In the genomic region with DNA sequence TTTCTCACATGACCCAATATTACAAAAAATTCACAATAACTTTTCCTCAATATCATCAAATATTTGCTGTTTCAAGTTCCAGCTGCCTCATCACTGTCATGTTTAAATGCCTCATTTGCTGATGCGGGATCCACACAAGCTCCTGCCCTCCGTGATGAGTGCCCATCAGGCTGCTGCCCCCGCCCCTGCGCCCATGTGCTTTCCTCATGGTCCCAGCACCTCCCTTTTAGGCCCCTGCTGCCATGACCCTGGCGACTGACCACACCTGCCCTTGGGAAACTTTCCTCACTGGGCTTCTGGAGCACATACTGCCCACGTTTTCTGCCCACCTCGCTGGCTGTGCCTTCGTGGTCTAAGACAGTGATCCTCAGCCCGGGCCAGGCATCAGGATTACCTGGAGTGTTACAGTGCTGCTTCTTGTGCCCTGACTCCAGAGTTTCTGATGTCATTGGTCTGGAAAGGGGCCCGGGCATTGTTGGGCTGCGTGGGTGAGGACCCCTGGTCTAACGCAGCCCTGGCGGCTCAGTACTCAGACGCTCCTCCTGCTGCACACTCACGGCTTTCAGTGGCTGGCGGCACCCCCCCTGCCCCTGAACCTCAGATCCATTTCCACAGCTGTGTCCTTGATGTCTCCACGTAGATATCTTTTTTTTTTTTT, we compare ENCODE assay signal across 16 cellular contexts. TPM values are rescaled to one million over a fixed set of nuclear protein-coding genes. Genes with fewer than 3 reads are reported as not detected.
DNase-seq lines count a peak whose midpoint lies in the region; ATAC-seq and TF ChIP-seq lines count a peak whose summit lies in the region.
"Had no signal": no experiment of that assay in that cellular context is flagged by ENCODE, and none has a peak within 500 bp of the region (broad histone marks: within the 10 kb centered on the region; RNA-seq: fewer than 3 reads in every experiment).

No MANE protein-coding gene starts in this region.

- no peak overlapping the region for H2BK5ac ChIP-seq in neuronal stem cell (ENCODE audit: low read length)

- no peak for DNase-seq in endothelial cell (ENCODE audit: low spot score)
- no peak for DNase-seq in neuronal stem cell (ENCODE audit: low spot score)
- DNase-seq in thyroid gland = no peak
- DNase-seq in naive thymus-derived CD4-positive, alpha-beta T cell = no peak
- no peak for DNase-seq in NCI-H128 (lab: John Stamatoyannopoulos, UW; ENCODE audit: unreplicated experiment)
- DNase-seq in Kasumi-1 (lab: John Stamatoyannopoulos, UW) = no peak
- DNase-seq: CD8-positive, alpha-beta T cell; hippocampal formation; NCI-H1694 treated with DMSO at 0.1 percent for 48 hours; NCI-H82; stimulated activated CD4-positive, alpha-beta T cell treated with anti-CD3 and anti-CD28 coated beads, Interleukin-12 subunit alpha, Interleukin-12 subunit beta, amount 100 ng/mL, for 4 hours had no signal

- POLR2A ChIA-PET in naive thymus-derived CD4-positive, alpha-beta T cell (lab: Charles Lee) = no interaction called here

- no peak overlapping the region for H3K9ac ChIP-seq in neuronal stem cell (ENCODE audit: low read depth, low read length, poor library complexity)

- H3K4ac ChIP-seq in neuronal stem cell (ENCODE audit: low read length) = no peak overlapping the region

- H3K4me2 ChIP-seq in neuronal stem cell (ENCODE audit: insufficient read depth, low read length, poor library complexity, severe bottlenecking) = no peak overlapping the region

- H3K27ac Mint-ChIP-seq in endothelial cell (ENCODE audit: unreplicated experiment) = peak overlapping the region; percentile 43
- peak overlapping the region in 2 of 9 donors; percentile 21 to 38 for H3K27ac Mint-ChIP-seq in naive thymus-derived CD4-positive, alpha-beta T cell
- H3K27ac Mint-ChIP-seq: activated naive CD4-positive, alpha-beta T cell treated with anti-CD3 and anti-CD28 coated beads, Interleukin-2, amount 50 U/mL, for 24 hours; CD8-positive, alpha-beta T cell had no signal

- H3K27me3 ChIP-seq in neuronal stem cell (ENCODE audit: control insufficient read depth in 3 of 3, insufficient read depth in 3 of 3, low read depth in 1 of 3, low read length in 3 of 3) (no peaks in the 10 kb centered on the region), thyroid gland (no peaks in the 10 kb centered on the region)
- H3K27me3 ChIP-seq in naive thymus-derived CD4-positive, alpha-beta T cell (ENCODE audit: control insufficient read depth in 2 of 2, insufficient read depth in 2 of 2, low read length in 2 of 2) = no peaks in the 10 kb centered on the region
- H3K27me3 ChIP-seq: SJSA1 had no signal

- no peak for ATAC-seq in naive thymus-derived CD4-positive, alpha-beta T cell
- ATAC-seq: CD8-positive, alpha-beta T cell had no signal

- H3K4me1 ChIP-seq in neuronal stem cell (ENCODE audit: control insufficient read depth in 2 of 2, insufficient read depth in 1 of 2, low read depth in 1 of 2, low read length in 2 of 2) (peaks cover 0 to 5% of the 10 kb centered on the region in 2 donors), thyroid gland (peaks cover 12 to 45% of the 10 kb centered on the region in 2 donors)
- H3K4me1 ChIP-seq in naive thymus-derived CD4-positive, alpha-beta T cell (ENCODE audit: control insufficient read depth in 2 of 2, insufficient read depth in 2 of 2, low read length in 2 of 2) = no peaks in the 10 kb centered on the region

- peaks cover 27% of the 10 kb centered on the region for H3K4me1 Mint-ChIP-seq in endothelial cell (ENCODE audit: unreplicated experiment)
- peaks cover 12 to 49% (median 35%) of the 10 kb centered on the region in 7 donors for H3K4me1 Mint-ChIP-seq in naive thymus-derived CD4-positive, alpha-beta T cell

- no peak for TF ChIP-seq POLR2A in thyroid gland (IDR thresholded peaks at IDR 0.05)

- no peak overlapping the region for H3K18ac ChIP-seq in neuronal stem cell (ENCODE audit: low read length)

- H3K36me3 ChIP-seq in neuronal stem cell (replicated peaks in 1 of 2; ENCODE audit: control insufficient read depth in 2 of 2, insufficient read depth in 2 of 2, low read length in 2 of 2) (peaks cover 0 to 9% of the 10 kb centered on the region in 2 donors), thyroid gland (no peaks in the 10 kb centered on the region)
- H3K36me3 ChIP-seq in naive thymus-derived CD4-positive, alpha-beta T cell (ENCODE audit: control insufficient read depth in 2 of 3, insufficient read depth in 3 of 3, low read length in 3 of 3) = peaks cover 0 to 9% (median 0%) of the 10 kb centered on the region in 3 experiments

- no peak overlapping the region for H2BK120ac ChIP-seq in neuronal stem cell (ENCODE audit: low read depth, low read length)

- H3K14ac ChIP-seq in neuronal stem cell (ENCODE audit: low read length) = peak overlapping the region; percentile 31

- peaks cover 7% of the 10 kb centered on the region for H3K36me3 Mint-ChIP-seq in endothelial cell (ENCODE audit: low read depth, unreplicated experiment)
- H3K36me3 Mint-ChIP-seq in naive thymus-derived CD4-positive, alpha-beta T cell = peaks cover 0 to 17% (median 0%) of the 10 kb centered on the region in 5 donors

- H3K27ac ChIP-seq in adipose tissue (ENCODE audit: low read depth, low read length) (peak overlapping the region; percentile 90), neuronal stem cell (replicated peaks; ENCODE audit: low read length) (no peak overlapping the region), thyroid gland (peak overlapping the region in 2 of 3 donors; percentile 75 to 80)
- no peak overlapping the region for H3K27ac ChIP-seq in naive thymus-derived CD4-positive, alpha-beta T cell (ENCODE audit: low read depth, low read length)

- no peak overlapping the region for H3K4me3 ChIP-seq in neuronal stem cell (ENCODE audit: low read length in 2 of 2)
- no peak overlapping the region for H3K4me3 ChIP-seq in thyroid gland (replicated peaks in 1 of 3)
- H3K4me3 ChIP-seq in naive thymus-derived CD4-positive, alpha-beta T cell (ENCODE audit: low read length) = no peak overlapping the region
- H3K4me3 ChIP-seq: SJSA1 had no signal

- H3K23ac ChIP-seq in neuronal stem cell (ENCODE audit: low read depth, low read length, poor library complexity) = peak overlapping the region; percentile 44

- no peak overlapping the region for H4K8ac ChIP-seq in neuronal stem cell (ENCODE audit: low read depth, low read length)

- peaks cover 10% of the 10 kb centered on the region for H3K79me1 ChIP-seq in neuronal stem cell (ENCODE audit: low read depth, low read length)

- no peak for TF ChIP-seq CTCF in endothelial cell (IDR thresholded peaks at IDR 0.05; ENCODE audit: unreplicated experiment)
- no peak for TF ChIP-seq CTCF in thyroid gland (IDR thresholded peaks at IDR 0.05)

- intact Hi-C loops in thyroid gland (cut with DNase I) = no loop called here
- intact Hi-C loops in naive thymus-derived CD4-positive, alpha-beta T cell (cut with micrococcal nuclease) = no loop called here

- H2BK15ac ChIP-seq in neuronal stem cell (ENCODE audit: low read length) = no peak overlapping the region

- no peak overlapping the region for H4K91ac ChIP-seq in neuronal stem cell (ENCODE audit: low read depth, low read length, poor library complexity)

- H2BK12ac ChIP-seq in neuronal stem cell (ENCODE audit: low read length) = no peak overlapping the region

- H2AK5ac ChIP-seq in neuronal stem cell (ENCODE audit: low read depth, low read length) = no peak overlapping the region

- no peaks in the 10 kb centered on the region for H3K27me3 Mint-ChIP-seq in endothelial cell (ENCODE audit: unreplicated experiment)
- no peaks in the 10 kb centered on the region for H3K27me3 Mint-ChIP-seq in naive thymus-derived CD4-positive, alpha-beta T cell
- H3K27me3 Mint-ChIP-seq: activated naive CD4-positive, alpha-beta T cell treated with anti-CD3 and anti-CD28 coated beads, Interleukin-2, amount 50 U/mL, for 24 hours had no signal

- 80 to 91% (median 86%) methylated on average over 17 of the region's 17 CpGs for WGBS in adipose tissue, 3 donors
- no CpG with 5 or more reads among the region's 17 CpGs for WGBS in neuronal stem cell (ENCODE audit: extremely low coverage in 2 of 2, insufficient read length in 2 of 2, insufficient replicate concordance in 1 of 2), 2 donors
- 90 to 94% methylated on average over 17 of the region's 17 CpGs for WGBS in thyroid gland, 2 donors

- CTCF ChIA-PET in naive thymus-derived CD4-positive, alpha-beta T cell (lab: Charles Lee) = no interaction called here

- H2AFZ ChIP-seq in neuronal stem cell (ENCODE audit: low read length) = no peak overlapping the region

- peaks cover 0 to 2% of the 10 kb centered on the region in 2 donors for H3K9me3 ChIP-seq in neuronal stem cell (replicated peaks in 1 of 2; ENCODE audit: control insufficient read depth in 2 of 2, insufficient read depth in 1 of 2, low read depth in 1 of 2, low read length in 2 of 2)
- no peaks in the 10 kb centered on the region for H3K9me3 ChIP-seq in thyroid gland
- no peaks in the 10 kb centered on the region for H3K9me3 ChIP-seq in naive thymus-derived CD4-positive, alpha-beta T cell (ENCODE audit: control insufficient read depth in 2 of 3, low read length in 3 of 3)
- H3K9me3 ChIP-seq: SJSA1 had no signal

- no peaks in the 10 kb centered on the region for H3K9me3 Mint-ChIP-seq in endothelial cell (ENCODE audit: unreplicated experiment)
- peaks cover 0 to 1% (median 0%) of the 10 kb centered on the region in 11 donors for H3K9me3 Mint-ChIP-seq in naive thymus-derived CD4-positive, alpha-beta T cell
- H3K9me3 Mint-ChIP-seq: activated naive CD4-positive, alpha-beta T cell treated with anti-CD3 and anti-CD28 coated beads, Interleukin-2, amount 50 U/mL, for 24 hours; CD8-positive, alpha-beta T cell had no signal

- H3K4me3 Mint-ChIP-seq in endothelial cell (ENCODE audit: unreplicated experiment) = peak overlapping the region; percentile 38
- H3K4me3 Mint-ChIP-seq in naive thymus-derived CD4-positive, alpha-beta T cell = no peak overlapping the region
- H3K4me3 Mint-ChIP-seq: activated naive CD4-positive, alpha-beta T cell treated with anti-CD3 and anti-CD28 coated beads, Interleukin-2, amount 50 U/mL, for 24 hours; CD8-positive, alpha-beta T cell had no signal

RNA-seq across cellular contexts. Expression of a gene that starts 20.5 kb away (rescaled TPM):
- polyA plus RNA-seq in adipose tissue = 10 to 100 TPM; 23.4 to 55.2 (median 41.1) TPM
- total RNA-seq in endothelial cell (ENCODE audit: unreplicated experiment) (82.3 TPM), thyroid gland (10 to 100 TPM; 38.3 to 48.4 (median 39.4) TPM)
- 40.8 TPM for polyA plus RNA-seq in neuronal stem cell (2013, experiment 1 of 2)
- 41.5 TPM for polyA plus RNA-seq in neuronal stem cell (2013, experiment 2 of 2)
- total RNA-seq in naive thymus-derived CD4-positive, alpha-beta T cell = 10 to 100 TPM; 53.6 to 78.6 (median 68.1) TPM
- polyA plus RNA-seq in naive thymus-derived CD4-positive, alpha-beta T cell = 10 to 100 TPM in 1 of 2 donors, 1 to 10 TPM in 1; 4.3 to 10.0 TPM

RNA-seq across cellular contexts. Expression of a gene that starts 31.4 kb away (rescaled TPM):
- polyA plus RNA-seq in adipose tissue = 1 to 10 TPM; 2.3 to 4.2 (median 2.8) TPM
- total RNA-seq in endothelial cell (ENCODE audit: unreplicated experiment) (3.5 TPM), thyroid gland (1 to 10 TPM in 3 of 4 donors, under 1 TPM in 1; 0.98 to 2.6 (median 2.0) TPM)
- 0.33 TPM for polyA plus RNA-seq in neuronal stem cell (2013, experiment 1 of 2)
- 0.32 TPM for polyA plus RNA-seq in neuronal stem cell (2013, experiment 2 of 2)
- 1 to 10 TPM; 1.5 to 4.6 (median 2.1) TPM for total RNA-seq in naive thymus-derived CD4-positive, alpha-beta T cell
- polyA plus RNA-seq in naive thymus-derived CD4-positive, alpha-beta T cell = under 1 TPM in 1 of 2 donors, not detected in 1; 0.08 TPM

RNA-seq across cellular contexts. Expression of a gene that starts 37.6 kb away (rescaled TPM):
- under 1 TPM in 1 of 3 donors, not detected in 2; 0.04 TPM for polyA plus RNA-seq in adipose tissue
- not detected for total RNA-seq in endothelial cell (ENCODE audit: unreplicated experiment)
- polyA plus RNA-seq in neuronal stem cell (2013, experiment 1 of 2) = not detected
- not detected for polyA plus RNA-seq in neuronal stem cell (2013, experiment 2 of 2)
- total RNA-seq in thyroid gland = not detected
- not detected for total RNA-seq in naive thymus-derived CD4-positive, alpha-beta T cell
- polyA plus RNA-seq in naive thymus-derived CD4-positive, alpha-beta T cell = not detected
- total RNA-seq: activated CD8-positive, alpha-beta memory T cell treated with anti-CD3 and anti-CD28 coated beads for 36 hours; CD8-positive, alpha-beta T cell; mononuclear cell; SJSA1 had no signal

RNA-seq across cellular contexts. Expression of a gene that starts 53.9 kb away (rescaled TPM):
- polyA plus RNA-seq in adipose tissue = 10 to 100 TPM; 13.8 to 37.7 (median 26.1) TPM
- 198 TPM for total RNA-seq in endothelial cell (ENCODE audit: unreplicated experiment)
- polyA plus RNA-seq in neuronal stem cell (2013, experiment 1 of 2) = 11.5 TPM
- polyA plus RNA-seq in neuronal stem cell (2013, experiment 2 of 2) = 11.4 TPM
- 10 to 100 TPM; 11.4 to 28.0 (median 25.9) TPM for total RNA-seq in thyroid gland
- total RNA-seq in naive thymus-derived CD4-positive, alpha-beta T cell = under 1 TPM in 2 of 5 experiments, not detected in 3; 0.27 to 0.54 TPM
- under 1 TPM in 1 of 2 donors, not detected in 1; 0.41 TPM for polyA plus RNA-seq in naive thymus-derived CD4-positive, alpha-beta T cell
- total RNA-seq: activated CD8-positive, alpha-beta memory T cell treated with anti-CD3 and anti-CD28 coated beads for 36 hours; mononuclear cell had no signal

Comparison
In these comparisons a context has a peak if more than half of its experiments do, and no peak if none do; other contexts are left out.
1. H3K27ac ChIP-seq: peak in adipose tissue (single experiment) and thyroid gland (2 of 3); none in neuronal stem cell (single experiment) and naive thymus-derived CD4-positive, alpha-beta T cell (single experiment).